Comparison of ENCODE assay signal across 11 cellular contexts in genomic region chr1:207833381-207833780, GRCh38.
DNase-seq lines count a peak whose midpoint lies in the region; ATAC-seq and TF ChIP-seq lines count a peak whose summit lies in the region.
"Had no signal": no experiment of that assay in that cellular context is flagged by ENCODE, and none has a peak within 500 bp of the region (broad histone marks: within the 10 kb centered on the region; RNA-seq: fewer than 3 reads in every experiment).

No MANE protein-coding gene starts in this region.

- TF ChIP-seq CTCF in osteoblast (IDR thresholded peaks at IDR 0.05; ENCODE audit: extremely low read depth, low read depth, low read length), result no peak

- no peaks in the 10 kb centered on the region for H3K9me3 Mint-ChIP-seq in CD4-positive, CD25-positive, alpha-beta regulatory T cell
- no peaks in the 10 kb centered on the region for H3K9me3 Mint-ChIP-seq in activated T-helper 1 cell treated with anti-CD3 and anti-CD28 coated beads, Interleukin-12 subunit alpha, Interleukin-12 subunit beta, Interleukin-2, Interleukin-4 antibody, amounts not matched to agents 30 ng/mL and 10 ng/mL and 1 ng/mL, durations not matched to agents 14 hours and 24 hours and 36 hours
- H3K9me3 Mint-ChIP-seq in naive thymus-derived CD8-positive, alpha-beta T cell, result no peaks in the 10 kb centered on the region
- H3K9me3 Mint-ChIP-seq: nephron had no signal

- H3K27me3 Mint-ChIP-seq in CD4-positive, CD25-positive, alpha-beta regulatory T cell, result no peaks in the 10 kb centered on the region
- H3K27me3 Mint-ChIP-seq in activated T-helper 1 cell treated with anti-CD3 and anti-CD28 coated beads, Interleukin-12 subunit alpha, Interleukin-12 subunit beta, Interleukin-2, Interleukin-4 antibody, amounts not matched to agents 30 ng/mL and 10 ng/mL and 1 ng/mL, durations not matched to agents 14 hours and 24 hours and 36 hours (ENCODE audit: insufficient read depth), result no peaks in the 10 kb centered on the region
- no peaks in the 10 kb centered on the region for H3K27me3 Mint-ChIP-seq in naive thymus-derived CD8-positive, alpha-beta T cell

- no peak for DNase-seq in CD4-positive, CD25-positive, alpha-beta regulatory T cell
- DNase-seq in GDM1 (lab: John Stamatoyannopoulos, UW) (peak; percentile 35), DMS 273 treated with DMSO at 0.1 percent for 48 hours (lab: John Stamatoyannopoulos, UW) (no peak), KG1 (lab: John Stamatoyannopoulos, UW) (no peak), osteoblast (ENCODE audit: insufficient read length, low spot score, missing footprints) (no peak)
- no peak for DNase-seq in activated T-helper 1 cell treated with anti-CD3 and anti-CD28 coated beads, Interleukin-12 subunit alpha, Interleukin-12 subunit beta, Interleukin-2, Interleukin-4 antibody, amounts not matched to agents 30 ng/mL and 10 ng/mL and 1 ng/mL, durations not matched to agents 14 hours and 24 hours and 36 hours (ENCODE audit: low spot score)
- no peak for DNase-seq in naive thymus-derived CD8-positive, alpha-beta T cell
- DNase-seq: aorta, Calu3 had no signal

- H3K36me3 Mint-ChIP-seq in CD4-positive, CD25-positive, alpha-beta regulatory T cell, result peaks cover 7% of the 10 kb centered on the region
- peaks cover 29% of the 10 kb centered on the region for H3K36me3 Mint-ChIP-seq in activated T-helper 1 cell treated with anti-CD3 and anti-CD28 coated beads, Interleukin-12 subunit alpha, Interleukin-12 subunit beta, Interleukin-2, Interleukin-4 antibody, amounts not matched to agents 30 ng/mL and 10 ng/mL and 1 ng/mL, durations not matched to agents 14 hours and 24 hours and 36 hours (ENCODE audit: low read depth)
- peaks cover 0 to 17% (median 7%) of the 10 kb centered on the region in 3 donors for H3K36me3 Mint-ChIP-seq in naive thymus-derived CD8-positive, alpha-beta T cell

- peaks cover 16% of the 10 kb centered on the region for H3K36me3 ChIP-seq in CD4-positive, CD25-positive, alpha-beta regulatory T cell (ENCODE audit: control insufficient read depth, insufficient read depth, low read length)
- H3K36me3 ChIP-seq in osteoblast (ENCODE audit: insufficient read depth, low read length), result peaks cover 3% of the 10 kb centered on the region

- H3K27me3 ChIP-seq in CD4-positive, CD25-positive, alpha-beta regulatory T cell (ENCODE audit: control insufficient read depth, insufficient read depth, low read length), result no peaks in the 10 kb centered on the region
- no peaks in the 10 kb centered on the region for H3K27me3 ChIP-seq in osteoblast (ENCODE audit: insufficient read depth, low read length)

- peaks cover 63% of the 10 kb centered on the region for H3K79me2 ChIP-seq in osteoblast (ENCODE audit: insufficient read depth, low read length)

- H3K9me3 ChIP-seq in CD4-positive, CD25-positive, alpha-beta regulatory T cell (ENCODE audit: control insufficient read depth in 2 of 2, low read length in 2 of 2), result no peaks in the 10 kb centered on the region
- H3K9me3 ChIP-seq in osteoblast (ENCODE audit: low read depth, low read length), result no peaks in the 10 kb centered on the region

- peaks cover 43% of the 10 kb centered on the region for H3K4me1 ChIP-seq in CD4-positive, CD25-positive, alpha-beta regulatory T cell (ENCODE audit: control insufficient read depth, insufficient read depth, low read length, poor library complexity, severe bottlenecking)
- no peaks in the 10 kb centered on the region for H3K4me1 ChIP-seq in osteoblast (ENCODE audit: insufficient read depth, low read length)

- POLR2A ChIA-PET in naive thymus-derived CD8-positive, alpha-beta T cell (lab: Charles Lee), result interaction anchor here (1.3 to 4.9 kb wide), 3 partner anchors 8 to 35 kb away, joined by 3 to 35 read pairs (median 10); no protein-coding TSS in a partner anchor

- peaks cover 22 to 94% (median 75%) of the 10 kb centered on the region in 4 donors for H3K4me1 Mint-ChIP-seq in CD4-positive, CD25-positive, alpha-beta regulatory T cell
- H3K4me1 Mint-ChIP-seq in activated T-helper 1 cell treated with anti-CD3 and anti-CD28 coated beads, Interleukin-12 subunit alpha, Interleukin-12 subunit beta, Interleukin-2, Interleukin-4 antibody, amounts not matched to agents 30 ng/mL and 10 ng/mL and 1 ng/mL, durations not matched to agents 14 hours and 24 hours and 36 hours (ENCODE audit: low read depth), result peaks cover 98% of the 10 kb centered on the region
- peaks cover 69 to 98% (median 96%) of the 10 kb centered on the region in 4 donors for H3K4me1 Mint-ChIP-seq in naive thymus-derived CD8-positive, alpha-beta T cell

- H3K27ac Mint-ChIP-seq in CD4-positive, CD25-positive, alpha-beta regulatory T cell, result peak overlapping the region; percentile 82 to 98 (median 84)
- peak overlapping the region; percentile 96 for H3K27ac Mint-ChIP-seq in activated T-helper 1 cell treated with anti-CD3 and anti-CD28 coated beads, Interleukin-12 subunit alpha, Interleukin-12 subunit beta, Interleukin-2, Interleukin-4 antibody, amounts not matched to agents 30 ng/mL and 10 ng/mL and 1 ng/mL, durations not matched to agents 14 hours and 24 hours and 36 hours
- peak overlapping the region; percentile 93 to 100 (median 95) for H3K27ac Mint-ChIP-seq in naive thymus-derived CD8-positive, alpha-beta T cell

- H4K20me1 ChIP-seq in osteoblast (ENCODE audit: insufficient read depth, low read length), result no peaks in the 10 kb centered on the region

- H3K4me3 Mint-ChIP-seq in CD4-positive, CD25-positive, alpha-beta regulatory T cell, result peak overlapping the region in 1 of 4 donors; percentile 6
- H3K4me3 Mint-ChIP-seq in activated T-helper 1 cell treated with anti-CD3 and anti-CD28 coated beads, Interleukin-12 subunit alpha, Interleukin-12 subunit beta, Interleukin-2, Interleukin-4 antibody, amounts not matched to agents 30 ng/mL and 10 ng/mL and 1 ng/mL, durations not matched to agents 14 hours and 24 hours and 36 hours, result no peak overlapping the region
- H3K4me3 Mint-ChIP-seq in naive thymus-derived CD8-positive, alpha-beta T cell, result peak overlapping the region in 5 of 10 donors; percentile 13 to 85 (median 19)
- H3K4me3 Mint-ChIP-seq: nephron had no signal

- H3K4me2 ChIP-seq in osteoblast (ENCODE audit: insufficient read depth, low read length), result no peak overlapping the region

- intact Hi-C loops in activated T-helper 1 cell treated with anti-CD3 and anti-CD28 coated beads, Interleukin-12 subunit alpha, Interleukin-12 subunit beta, Interleukin-2, Interleukin-4 antibody, amounts not matched to agents 30 ng/mL and 10 ng/mL and 1 ng/mL, durations not matched to agents 14 hours and 24 hours and 36 hours (cut with micrococcal nuclease), result no loop called here

- H3K4me3 ChIP-seq in CD4-positive, CD25-positive, alpha-beta regulatory T cell (ENCODE audit: low read depth, low read length), result no peak overlapping the region
- H3K4me3 ChIP-seq in osteoblast (ENCODE audit: insufficient read depth, low read length), result no peak overlapping the region

- ATAC-seq in CD4-positive, CD25-positive, alpha-beta regulatory T cell (ENCODE audit: low read depth in 2 of 2), result no peak
- no peak for ATAC-seq in naive thymus-derived CD8-positive, alpha-beta T cell
- no peak for ATAC-seq in HG02571 (IDR thresholded peaks at IDR 0.05; ENCODE audit: unreplicated experiment)

- H3K27ac ChIP-seq in CD4-positive, CD25-positive, alpha-beta regulatory T cell (ENCODE audit: insufficient read depth, low read length, poor library complexity, severe bottlenecking), result peak overlapping the region; percentile 39
- no peak overlapping the region for H3K27ac ChIP-seq in osteoblast (ENCODE audit: low read depth, low read length)

- no peak overlapping the region for H2AFZ ChIP-seq in osteoblast (ENCODE audit: low read length)
